11 cellular contexts compared by ENCODE assay signal in the genomic region with DNA sequence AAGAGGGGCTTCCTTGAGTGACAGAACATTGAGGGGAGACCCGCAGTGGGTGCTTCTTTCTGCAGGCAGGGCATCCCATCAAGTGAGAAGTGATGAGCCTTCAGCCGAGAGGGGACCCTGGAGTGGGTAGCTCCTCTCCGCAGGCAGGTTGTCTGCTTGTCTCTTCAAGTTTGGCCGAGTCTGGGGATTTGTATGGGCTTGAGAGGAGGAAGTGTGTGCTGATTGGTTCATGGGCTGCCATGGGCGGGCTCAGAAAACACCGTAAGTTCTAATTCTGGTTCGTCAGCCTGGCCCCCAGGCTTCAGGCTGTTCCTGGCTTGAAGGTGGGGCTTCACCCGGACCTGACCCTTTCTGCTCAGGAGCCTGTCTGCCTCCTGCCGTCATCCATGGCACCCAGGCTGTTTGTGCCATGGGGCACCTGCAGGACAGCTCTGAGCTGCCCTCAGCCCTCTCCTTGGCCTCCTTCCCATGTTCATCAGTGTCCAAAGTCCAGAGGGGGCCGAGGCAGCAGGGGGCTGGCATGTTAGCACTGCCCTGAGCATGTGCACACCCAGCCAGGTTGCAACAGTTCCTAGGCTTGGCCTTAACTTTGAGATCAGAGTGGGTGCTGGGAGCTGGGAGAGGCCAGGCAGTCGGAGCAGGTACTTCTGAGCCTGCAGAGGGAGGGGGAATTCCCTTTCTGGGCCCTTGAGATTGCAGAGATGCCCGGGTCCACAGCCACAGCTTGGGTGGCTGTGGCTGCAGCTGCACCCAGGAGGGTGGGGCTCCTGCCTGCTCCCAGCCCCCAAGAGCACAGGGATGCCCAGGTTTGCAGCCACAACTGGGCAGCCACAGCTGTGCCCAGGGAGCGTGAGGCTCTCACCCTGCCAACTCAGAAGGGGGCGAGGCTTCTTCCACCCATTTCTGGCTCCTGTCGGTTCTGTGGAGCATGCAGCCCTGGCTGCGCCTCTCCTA. TPM values are rescaled to one million over a fixed set of nuclear protein-coding genes. Genes with fewer than 3 reads are reported as not detected.
DNase-seq lines count a peak whose midpoint lies in the region; ATAC-seq and TF ChIP-seq lines count a peak whose summit lies in the region.
"Had no signal": no experiment of that assay in that cellular context is flagged by ENCODE, and none has a peak within 500 bp of the region (broad histone marks: within the 10 kb centered on the region; RNA-seq: fewer than 3 reads in every experiment).

No MANE protein-coding gene starts in this region.

- intact Hi-C loops in left ventricle myocardium superior (cut with micrococcal nuclease), result no loop called here

- no peaks in the 10 kb centered on the region for H3K4me1 Mint-ChIP-seq in type B pancreatic cell (ENCODE audit: unreplicated experiment)

- TF ChIP-seq CTCF in type B pancreatic cell (conservative IDR thresholded peaks at IDR 0.05), result no peak

- peaks cover 19% of the 10 kb centered on the region for H3K36me3 Mint-ChIP-seq in type B pancreatic cell

- H3K9me3 Mint-ChIP-seq in type B pancreatic cell, result no peaks in the 10 kb centered on the region
- H3K9me3 Mint-ChIP-seq: activated T-cell treated with anti-CD3 and anti-CD28 coated beads, Interleukin-2, amount 50 U/mL, for 4 hours had no signal

- no peaks in the 10 kb centered on the region for H3K27me3 Mint-ChIP-seq in type B pancreatic cell

- ATAC-seq in GM19328 (IDR thresholded peaks at IDR 0.05; ENCODE audit: unreplicated experiment) (peak; percentile 61), HG03159 (IDR thresholded peaks at IDR 0.05; ENCODE audit: unreplicated experiment) (peak; percentile 67), left ventricle myocardium superior (peak; percentile 77)

- no peak overlapping the region for H3K4me3 Mint-ChIP-seq in type B pancreatic cell
- H3K4me3 Mint-ChIP-seq: activated T-cell treated with anti-CD3 and anti-CD28 coated beads, Interleukin-2, amount 50 U/mL, for 4 hours had no signal

- no peak overlapping the region for H3K27ac Mint-ChIP-seq in type B pancreatic cell

- DNase-seq in Caki2 (ENCODE audit: low read depth) (peak; percentile 44), left ventricle myocardium superior (peak; percentile 30), NCI-H510A treated with DMSO at 0.1 percent for 48 hours (lab: John Stamatoyannopoulos, UW) (no peak), NOMO-1 (lab: John Stamatoyannopoulos, UW; ENCODE audit: unreplicated experiment in 2 of 2) (no peak), type B pancreatic cell (ENCODE audit: extremely low spot score, unreplicated experiment) (no peak), NCI-H510A (lab: John Stamatoyannopoulos, UW) (no peak)
- DNase-seq: activated T-cell treated with anti-CD3 and anti-CD28 coated beads, Interleukin-2, amount 50 U/mL, for 4 hours; SK-N-SH; testis had no signal

- in situ Hi-C loops in Caki2 (cut with HindIII; ENCODE audit: low pct_unique_long_range_greater_than_20kb, low sequenced_read_pairs), result no loop called here

RNA-seq across cellular contexts. Expression of a gene that starts 13.5 kb away (rescaled TPM):
- total RNA-seq in Caki2 (2014; rRNA removed; shearing (Covaris generic); ENCODE audit: low replicate concordance), result 74.9 and 80.1 TPM in 2 replicates
- total RNA-seq in left ventricle myocardium superior (10.5 TPM), type B pancreatic cell (ENCODE audit: low replicate concordance) (24.8 and 55.1 TPM in 2 replicates)

RNA-seq across cellular contexts. Expression of a gene that starts 13.8 kb away (rescaled TPM):
- total RNA-seq in Caki2 (2014; rRNA removed; shearing (Covaris generic); ENCODE audit: low replicate concordance), result 2.9 and 3.6 TPM in 2 replicates
- total RNA-seq in left ventricle myocardium superior (11.9 TPM), type B pancreatic cell (ENCODE audit: low replicate concordance) (10.4 and 13.9 TPM in 2 replicates)

Comparison
In these comparisons a context has a peak if more than half of its experiments do, and no peak if none do; other contexts are left out.
1. DNase-seq: peak in Caki2 (single experiment) and left ventricle myocardium superior (single experiment); none in NCI-H510A treated with DMSO at 0.1 percent for 48 hours (single experiment), NOMO-1 (0 of 2), type B pancreatic cell (single experiment) and NCI-H510A (single experiment).
2. Peak in every context shown above with its lines, with median percentiles within 50 percentile points of each other: ATAC-seq.